Comparison of ENCODE assay signal across 1 cellular context in genomic region chrX:154359362-154360154, GRCh38.
TF ChIP-seq lines count a peak whose summit lies in the region.

No MANE protein-coding gene starts in this region.

TF ChIP-seq in H1, 55 proteins besides CTCF, POLR2A, EP300 and RAD21:
- TF ChIP-seq CREB1 (IDR thresholded peaks at IDR 0.05) (no peak), POLR2AphosphoS5 (IDR thresholded peaks at IDR 0.05; ENCODE audit: low read depth, low read length) (peak; percentile 50)
